31 cellular contexts compared by ENCODE assay signal in genomic region chr16:89023151-89023551, GRCh38. TPM values are rescaled to one million over a fixed set of nuclear protein-coding genes. Genes with fewer than 3 reads are reported as not detected.
A peak's percentile ranks its signal among the peaks of the same experiment; 100 is the strongest.
DNase-seq lines count a peak whose midpoint lies in the region; ATAC-seq, FAIRE-seq and TF ChIP-seq lines count a peak whose summit lies in the region.
"Had no signal": no experiment of that assay in that cellular context is flagged by ENCODE, and none has a peak within 500 bp of the region (broad histone marks: within the 10 kb centered on the region; RNA-seq: fewer than 3 reads in every experiment).

No MANE protein-coding gene starts in this region.

- no peak overlapping the region for H3K4me3 Mint-ChIP-seq in WTC11
- H3K4me3 Mint-ChIP-seq: activated T-helper 1 cell treated with anti-CD3 and anti-CD28 coated beads, Interleukin-12 subunit alpha, Interleukin-12 subunit beta, Interleukin-2, Interleukin-4 antibody, amounts not matched to agents 30 ng/mL and 10 ng/mL and 1 ng/mL, durations not matched to agents 14 hours and 24 hours and 36 hours; T-helper 2 cell treated with Interferon-gamma antibody and Interleukin-4, amounts not matched to agents 5 μg/mL and 100 μg/mL, for 36 hours had no signal

- intact Hi-C loops in Right ventricle myocardium inferior (cut with DNase I) = no loop called here
- intact Hi-C loops in cardiac septum (cut with DNase I) = no loop called here
- intact Hi-C loops in HepG2 (cut with micrococcal nuclease; ENCODE audit: unreplicated experiment) = no loop called here
- intact Hi-C loops in upper lobe of right lung (cut with DNase I) = no loop called here
- intact Hi-C loops in transverse colon (cut with DNase I; ENCODE audit: low total_unique reads) = no loop called here

- H4K20me1 ChIP-seq in HepG2 (ENCODE audit: insufficient read depth, low read length) = no peaks in the 10 kb centered on the region; the same call in 1 of the 2 replicates

- 39% methylated on average over 10 of the region's 10 CpGs for WGBS in HepG2 (ENCODE audit: low lambda C conversion rate)
- WGBS in transverse colon (ENCODE audit: low coverage in 1 of 2), 2 donors = 90% methylated on average over 10 of the region's 10 CpGs; no CpG with 5 or more reads in 1 of the 2 donors

- no peak overlapping the region for H3K4me3 ChIP-seq in HepG2 (replicated peaks in 1 of 3; ENCODE audit: insufficient read depth in 1 of 3, low read depth in 2 of 3, low read length in 3 of 3)
- H3K4me3 ChIP-seq in upper lobe of right lung = no peak overlapping the region
- no peak overlapping the region for H3K4me3 ChIP-seq in transverse colon
- H3K4me3 ChIP-seq: A549, ovary, stomach, tibial artery had no signal

- H3K4me1 ChIP-seq in HepG2 (ENCODE audit: insufficient read depth, low read length) (no peaks in the 10 kb centered on the region), upper lobe of right lung (no peaks in the 10 kb centered on the region), transverse colon (no peaks in the 10 kb centered on the region)
- H3K4me1 ChIP-seq: Caco-2, stomach, tibial artery had no signal

- peaks cover 8% of the 10 kb centered on the region for H3K9me3 Mint-ChIP-seq in WTC11

- no peak overlapping the region for H3K27ac ChIP-seq in HepG2 (ENCODE audit: extremely low read length, insufficient read depth, low read length)
- H3K27ac ChIP-seq in upper lobe of right lung = no peak overlapping the region
- H3K27ac ChIP-seq in transverse colon = no peak overlapping the region
- H3K27ac ChIP-seq: A549, ovary, RWPE1, stomach, tibial artery, VCaP had no signal

- H3K79me2 ChIP-seq in HepG2 (ENCODE audit: insufficient read depth, low read length) = no peaks in the 10 kb centered on the region

- no peaks in the 10 kb centered on the region for H3K36me3 ChIP-seq in HepG2 (replicated peaks in 1 of 2; ENCODE audit: control insufficient read depth in 1 of 2, insufficient read depth in 2 of 2, low read length in 2 of 2)
- no peaks in the 10 kb centered on the region for H3K36me3 ChIP-seq in upper lobe of right lung
- no peaks in the 10 kb centered on the region for H3K36me3 ChIP-seq in transverse colon
- H3K36me3 ChIP-seq: ovary, stomach, tibial artery had no signal

- peak overlapping the region; percentile 2; the same call in 1 of the 2 replicates for H3K27ac Mint-ChIP-seq in WTC11
- H3K27ac Mint-ChIP-seq: activated T-helper 1 cell treated with anti-CD3 and anti-CD28 coated beads, Interleukin-12 subunit alpha, Interleukin-12 subunit beta, Interleukin-2, Interleukin-4 antibody, amounts not matched to agents 30 ng/mL and 10 ng/mL and 1 ng/mL, durations not matched to agents 14 hours and 24 hours and 36 hours; T-helper 2 cell treated with Interferon-gamma antibody and Interleukin-4, amounts not matched to agents 5 μg/mL and 100 μg/mL, for 36 hours had no signal

- no peak overlapping the region for H3K9ac ChIP-seq in HepG2 (ENCODE audit: insufficient read depth, low read depth, low read length)

- TF ChIP-seq EP300 in HepG2 (IDR thresholded peaks at IDR 0.05; ENCODE audit: low read depth in 2 of 2, low read length in 2 of 2) (no peak), HepG2 (CRISPR knock-in tag; IDR thresholded peaks at IDR 0.05; ENCODE audit: borderline replicate concordance) (no peak), transverse colon (IDR thresholded peaks at IDR 0.05; ENCODE audit: low read depth) (no peak)

- no peak overlapping the region for H3K4me2 ChIP-seq in HepG2 (ENCODE audit: low read depth, low read length)
- H3K4me2 ChIP-seq: A549 had no signal

- no peaks in the 10 kb centered on the region for H3K27me3 Mint-ChIP-seq in WTC11 (ENCODE audit: low read depth)

- no peak overlapping the region for H2AFZ ChIP-seq in HepG2 (ENCODE audit: low read length)

- DNase-seq in Right ventricle myocardium inferior (ENCODE audit: missing footprints) (peak; percentile 0), cardiac septum (ENCODE audit: low spot score) (no peak), WTC11 (ENCODE audit: low spot score) (no peak), HepG2 (ENCODE audit: low spot score) (no peak), upper lobe of right lung (peak; percentile 41), transverse colon (no peak)
- DNase-seq: Caco-2; DMS79; effector CD4-positive, alpha-beta T cell; GF-D8; left colon; mesendoderm; NCI-H1092 treated with DMSO at 0.1 percent for 48 hours; NCI-H1930; NCI-H226; NCI-H748 treated with DMSO at 0.1 percent for 48 hours; ovary; stimulated activated CD4-positive, alpha-beta T cell treated with anti-CD3 and anti-CD28 coated beads, Interleukin-15, amount 100 ng/mL, for 24 hours; stomach had no signal

- POLR2A ChIA-PET in WTC11 (lab: Charles Lee) = no interaction called here
- POLR2A ChIA-PET in HepG2 (lab: Yijun Ruan, JAX) = no interaction called here

- CTCF ChIA-PET in WTC11 (lab: Charles Lee) = no interaction called here
- CTCF ChIA-PET in HepG2 (lab: Yijun Ruan, JAX; ENCODE audit: low intra/inter-chr PET ratio, low total read pairs) = no interaction called here

- H3K36me3 Mint-ChIP-seq in WTC11 = no peaks in the 10 kb centered on the region

- no peak for FAIRE-seq in HepG2 (lab: Jason Lieb, UNC)
- FAIRE-seq: A549 had no signal

- in situ Hi-C loops in HepG2 (cut with HindIII; ENCODE audit: extremely low pct_ligation_motif_present, low pct_unique_long_range_greater_than_20kb) = no loop called here
- in situ Hi-C loops in transverse colon (cut with MboI; ENCODE audit: low pct_ligation_motif_present in 1 of 4, low pct_unique_long_range_greater_than_20kb in 1 of 4, low sequenced_read_pairs in 3 of 4) = no loop called here

- TF ChIP-seq RAD21 in HepG2 (CRISPR knock-in tag; IDR thresholded peaks at IDR 0.05) = no peak

- H3K4me1 Mint-ChIP-seq in WTC11 = 0 out of 2 replicates have a peak, but pooled peaks cover 2% of the 10 kb centered on the region

- TF ChIP-seq CTCF in WTC11 (IDR thresholded peaks at IDR 0.05) = no peak
- TF ChIP-seq CTCF in HepG2 (CRISPR knock-in tag; IDR thresholded peaks at IDR 0.05) = no peak
- no peak for TF ChIP-seq CTCF in upper lobe of right lung (IDR thresholded peaks at IDR 0.05)
- no peak for TF ChIP-seq CTCF in transverse colon (IDR thresholded peaks at IDR 0.05)

- H3K27me3 ChIP-seq in HepG2 (ENCODE audit: control insufficient read depth in 1 of 2, insufficient read depth in 2 of 2, low read length in 2 of 2) = peaks cover 22 to 66% of the 10 kb centered on the region in 2 experiments
- peaks cover 13% of the 10 kb centered on the region for H3K27me3 ChIP-seq in upper lobe of right lung
- H3K27me3 ChIP-seq in transverse colon = peaks cover 23% of the 10 kb centered on the region
- H3K27me3 ChIP-seq: ovary had no signal

- BruUV-seq in HepG2 (replicated peaks; lab: Mats Ljungman, UMichigan) = no TSS peak

- ATAC-seq in Right ventricle myocardium inferior (peak; percentile 31), WTC11 (no peak), HepG2 (no peak), upper lobe of right lung (peak; percentile 16), GM21367 (IDR thresholded peaks at IDR 0.05; ENCODE audit: unreplicated experiment) (no peak), GM21825 (IDR thresholded peaks at IDR 0.05; ENCODE audit: unreplicated experiment) (no peak)
- ATAC-seq: A549, left colon, sciatic nerve, SK-N-SH treated with all-trans-retinoic acid at 6 μM for 48 hours had no signal

- H3K9me3 ChIP-seq in HepG2 (ENCODE audit: low read length) = no peaks in the 10 kb centered on the region
- peaks cover 5% of the 10 kb centered on the region for H3K9me3 ChIP-seq in upper lobe of right lung
- H3K9me3 ChIP-seq in transverse colon = no peaks in the 10 kb centered on the region
- H3K9me3 ChIP-seq: Caco-2 had no signal

- no peak for TF ChIP-seq POLR2A in HepG2 (IDR thresholded peaks at IDR 0.05; ENCODE audit: insufficient read depth in 1 of 2, low read depth in 2 of 2, low read length in 2 of 2)
- no peak for TF ChIP-seq POLR2A in transverse colon (IDR thresholded peaks at IDR 0.05)

TF ChIP-seq in HepG2, 621 proteins besides CTCF, POLR2A, EP300 and RAD21 (continues in another document):
- TF ChIP-seq NBN (conservative IDR thresholded peaks at IDR 0.05) = 0 out of 2 replicates have a peak, but pooled peaks have one; percentile 94
- peak; percentile 9 for TF ChIP-seq ZNF282 (IDR thresholded peaks at IDR 0.05; ENCODE audit: partially characterized antibody)
- no peak for TF ChIP-seq ZBTB8A (CRISPR knock-in tag; IDR thresholded peaks at IDR 0.05; ENCODE audit: borderline replicate concordance, low read depth)

RNA-seq across cellular contexts. Expression of gene CBFA2T3, which starts 46.1 kb away (rescaled TPM):
- total RNA-seq in Right ventricle myocardium inferior = 11.1 TPM
- 5.9 TPM for total RNA-seq in cardiac septum
- total RNA-seq in WTC11 (2021) = 1.9 to 2.8 TPM (median 2.6 TPM) in 3 replicates
- not detected in 2 replicates for total RNA-seq in HepG2 (2016; rRNA removed; fragmentation: Illumina TruSeq; extraction: Trizol)
- not detected in 2 replicates for total RNA-seq in HepG2 (2016; cell fraction: cytosol; rRNA removed; fragmentation: Illumina TruSeq; extraction: Trizol; ENCODE audit: low read depth)
- not detected in 2 replicates for total RNA-seq in HepG2 (2016; cell fraction: insoluble cytoplasmic fraction; rRNA removed; fragmentation: Illumina TruSeq; extraction: Trizol)
- not detected in 2 replicates for total RNA-seq in HepG2 (2016; cell fraction: membrane; rRNA removed; fragmentation: Illumina TruSeq; extraction: Trizol)
- total RNA-seq in HepG2 (2016; cell fraction: nucleus; rRNA removed; fragmentation: Illumina TruSeq; extraction: Trizol) = not detected in 2 replicates
- polyA plus RNA-seq in HepG2 (2011; rRNA removed) = 0.05 and 0.09 TPM in 2 replicates
- polyA plus RNA-seq in HepG2 (2011; cell fraction: cytosol; rRNA removed) = 0.04 TPM in 1 of 2 replicates, not detected in the other
- polyA plus RNA-seq in HepG2 (2011; cell fraction: nucleus; rRNA removed) = not detected in 2 replicates
- 0.07 TPM in 1 of 2 replicates, not detected in the other for polyA plus RNA-seq in HepG2 (2012)
- polyA plus RNA-seq in HepG2 (2016; cell fraction: cytosol; fragmentation: Illumina TruSeq; extraction: Trizol; ENCODE audit: low read depth) = not detected in 2 replicates
- polyA plus RNA-seq in HepG2 (2016; cell fraction: insoluble cytoplasmic fraction; fragmentation: Illumina TruSeq; extraction: Trizol; ENCODE audit: low read depth) = not detected in 2 replicates
- not detected in 2 replicates for polyA plus RNA-seq in HepG2 (2016; cell fraction: membrane; fragmentation: Illumina TruSeq; extraction: Trizol; ENCODE audit: low read depth)
- 0.11 TPM in 1 of 2 replicates, not detected in the other for polyA plus RNA-seq in HepG2 (2016; cell fraction: nucleus; fragmentation: Illumina TruSeq; extraction: Trizol; ENCODE audit: insufficient read depth, low read depth)
- 0.19 and 0.60 TPM in 2 replicates for polyA minus RNA-seq in HepG2 (2011; rRNA and poly(A)+ RNA removed; ENCODE audit: low replicate concordance)
- not detected in 2 replicates for polyA minus RNA-seq in HepG2 (2011; cell fraction: cytosol; rRNA and poly(A)+ RNA removed)
- not detected in 2 replicates for polyA minus RNA-seq in HepG2 (2011; cell fraction: nucleus; rRNA and poly(A)+ RNA removed)
- total RNA-seq in upper lobe of right lung = 19.0 TPM
- total RNA-seq in transverse colon = 10 to 100 TPM in 1 of 4 donors, 1 to 10 TPM in 3; 4.0 to 18.5 (median 5.5) TPM
- total RNA-seq: activated T-helper 1 cell treated with anti-CD3 and anti-CD28 coated beads, Interleukin-12 subunit alpha, Interleukin-12 subunit beta, Interleukin-2, Interleukin-4 antibody, amounts not matched to agents 30 ng/mL and 10 ng/mL and 1 ng/mL, durations not matched to agents 14 hours and 24 hours and 36 hours; fibroblast of villous mesenchyme; H4 had no signal

Comparison
In these comparisons a context has a peak if more than half of its experiments do, and no peak if none do; other contexts are left out.
1. DNase-seq: peak in Right ventricle myocardium inferior (single experiment) and upper lobe of right lung (single experiment); none in cardiac septum (single experiment), WTC11 (single experiment), HepG2 (single experiment) and transverse colon (single experiment).
2. ATAC-seq: peak in Right ventricle myocardium inferior (single experiment) and upper lobe of right lung (single experiment); none in WTC11 (single experiment), HepG2 (single experiment), GM21367 (single experiment) and GM21825 (single experiment).